12 cellular contexts compared by ENCODE assay signal in genomic region chr19:40825460-40826095, GRCh38. TPM values are rescaled to one million over a fixed set of nuclear protein-coding genes. Genes with fewer than 3 reads are reported as not detected.
DNase-seq lines count a peak whose midpoint lies in the region; ATAC-seq, FAIRE-seq and TF ChIP-seq lines count a peak whose summit lies in the region.
"Not testable (repeated sequence)": the region's sequence is repeated elsewhere in the genome, so short reads cannot be mapped to it uniquely, and the experiment has no call there.
"Had no signal": no experiment of that assay in that cellular context is flagged by ENCODE, and none has a peak within 500 bp of the region (broad histone marks: within the 10 kb centered on the region; RNA-seq: fewer than 3 reads in every experiment).

No MANE protein-coding gene starts in this region.

- POLR2A ChIA-PET in CD8-positive, alpha-beta memory T cell (lab: Charles Lee); T-cell (lab: Charles Lee); HepG2 (lab: Yijun Ruan, JAX): not testable (repeated sequence)

- DNase-seq in CD8-positive, alpha-beta memory T cell; T-cell; activated naive CD4-positive, alpha-beta T cell treated with anti-CD3 and anti-CD28 coated beads, Interleukin-2, amount 10 ng/mL, durations not matched to agents 7 days and 5 days; effector memory CD8-positive, alpha-beta T cell; HepG2 (ENCODE audit: low spot score): not testable (repeated sequence)
- peak; percentile 23 for DNase-seq in ureter (ENCODE audit: low spot score)

- not testable (repeated sequence) for H3K9me3 ChIP-seq in CD8-positive, alpha-beta memory T cell (ENCODE audit: low read length); HepG2 (ENCODE audit: low read length)

- H3K27me3 Mint-ChIP-seq in CD8-positive, alpha-beta memory T cell; T-cell; activated naive CD4-positive, alpha-beta T cell treated with anti-CD3 and anti-CD28 coated beads, Interleukin-2, amount 10 ng/mL, durations not matched to agents 7 days and 5 days; effector memory CD8-positive, alpha-beta T cell; nephron (ENCODE audit: low read depth): not testable (repeated sequence)

- TF ChIP-seq RAD21 in HepG2 (CRISPR knock-in tag; IDR thresholded peaks at IDR 0.05), result not testable (repeated sequence)

- not testable (repeated sequence) for H3K79me2 ChIP-seq in HepG2 (ENCODE audit: insufficient read depth, low read length)

- not testable (repeated sequence) for H3K9ac ChIP-seq in HepG2 (ENCODE audit: insufficient read depth, low read depth, low read length)

- BruUV-seq in HepG2 (replicated peaks; lab: Mats Ljungman, UMichigan), result not testable (repeated sequence)

- ATAC-seq in T-cell (replicated peaks in 1 of 4); effector memory CD8-positive, alpha-beta T cell (replicated peaks); HepG2: not testable (repeated sequence)

- in situ Hi-C loops in HepG2 (cut with HindIII; ENCODE audit: extremely low pct_ligation_motif_present, low pct_unique_long_range_greater_than_20kb), result not testable (repeated sequence)

- not testable (repeated sequence) for H3K4me3 ChIP-seq in CD8-positive, alpha-beta memory T cell (ENCODE audit: low read length); HepG2 (replicated peaks in 1 of 3; ENCODE audit: insufficient read depth in 1 of 3, low read depth in 2 of 3, low read length in 3 of 3)

- H2AFZ ChIP-seq in HepG2 (ENCODE audit: low read length), result not testable (repeated sequence)

- H3K36me3 Mint-ChIP-seq in CD8-positive, alpha-beta memory T cell, result peaks cover 5 to 13% (median 7%) of the 10 kb centered on the region in 3 donors
- H3K36me3 Mint-ChIP-seq in T-cell, result peaks cover 22% of the 10 kb centered on the region
- H3K36me3 Mint-ChIP-seq in activated naive CD4-positive, alpha-beta T cell treated with anti-CD3 and anti-CD28 coated beads, Interleukin-2, amount 10 ng/mL, durations not matched to agents 7 days and 5 days, result peaks cover 19% of the 10 kb centered on the region
- H3K36me3 Mint-ChIP-seq in effector memory CD8-positive, alpha-beta T cell (ENCODE audit: insufficient read depth), result peaks cover 12% of the 10 kb centered on the region
- H3K36me3 Mint-ChIP-seq in nephron (ENCODE audit: low read depth), result peaks cover 18% of the 10 kb centered on the region

- CTCF ChIA-PET in CD8-positive, alpha-beta memory T cell (lab: Charles Lee), result interaction anchor here (2.0 kb wide), 1 partner anchor 163 kb away, joined by 10 read pairs; no protein-coding TSS in a partner anchor
- CTCF ChIA-PET in T-cell (lab: Charles Lee), result interaction anchor here in 1 of 2 donors (0.6 kb wide), 1 partner anchor 12 kb away, joined by 5 read pairs; no protein-coding TSS in a partner anchor
- CTCF ChIA-PET in activated naive CD4-positive, alpha-beta T cell treated with anti-CD3 and anti-CD28 coated beads, Interleukin-2, amount 10 ng/mL, durations not matched to agents 7 days and 5 days (lab: Charles Lee), result interaction anchor here (0.6 kb wide), 1 partner anchor 191 kb away, joined by 3 read pairs; no protein-coding TSS in a partner anchor
- CTCF ChIA-PET in HepG2 (lab: Yijun Ruan, JAX; ENCODE audit: low intra/inter-chr PET ratio, low total read pairs), result not testable (repeated sequence)

- not testable (repeated sequence) for H3K36me3 ChIP-seq in CD8-positive, alpha-beta memory T cell (ENCODE audit: insufficient read depth, low read length); HepG2 (replicated peaks in 1 of 2; ENCODE audit: control insufficient read depth in 1 of 2, insufficient read depth in 2 of 2, low read length in 2 of 2)

- H3K9me3 Mint-ChIP-seq in CD8-positive, alpha-beta memory T cell; T-cell; activated naive CD4-positive, alpha-beta T cell treated with anti-CD3 and anti-CD28 coated beads, Interleukin-2, amount 10 ng/mL, durations not matched to agents 7 days and 5 days; effector memory CD8-positive, alpha-beta T cell; nephron: not testable (repeated sequence)

- not testable (repeated sequence) for TF ChIP-seq EP300 in HepG2 (IDR thresholded peaks at IDR 0.05; ENCODE audit: low read depth in 2 of 2, low read length in 2 of 2); HepG2 (CRISPR knock-in tag; IDR thresholded peaks at IDR 0.05; ENCODE audit: borderline replicate concordance)

- peak overlapping the region in 7 of 8 donors; percentile 32 to 95 (median 86) for H3K27ac Mint-ChIP-seq in CD8-positive, alpha-beta memory T cell
- H3K27ac Mint-ChIP-seq in T-cell (peak overlapping the region; percentile 52), nephron (peak overlapping the region in 2 of 3 experiments; percentile 30 to 86)
- peak overlapping the region; percentile 61 for H3K27ac Mint-ChIP-seq in activated naive CD4-positive, alpha-beta T cell treated with anti-CD3 and anti-CD28 coated beads, Interleukin-2, amount 10 ng/mL, durations not matched to agents 7 days and 5 days
- peak overlapping the region; percentile 93 to 95 for H3K27ac Mint-ChIP-seq in effector memory CD8-positive, alpha-beta T cell

- TF ChIP-seq CTCF in HepG2 (CRISPR knock-in tag; IDR thresholded peaks at IDR 0.05); nephron (IDR thresholded peaks at IDR 0.05; ENCODE audit: unreplicated experiment in 3 of 3): not testable (repeated sequence)

- not testable (repeated sequence) for H4K20me1 ChIP-seq in HepG2 (ENCODE audit: insufficient read depth, low read length)

- peak; percentile 61 for FAIRE-seq in HepG2 (lab: Jason Lieb, UNC)

- not testable (repeated sequence) for TF ChIP-seq POLR2A in HepG2 (IDR thresholded peaks at IDR 0.05; ENCODE audit: insufficient read depth in 1 of 2, low read depth in 2 of 2, low read length in 2 of 2)

- intact Hi-C loops in HepG2 (cut with micrococcal nuclease; ENCODE audit: unreplicated experiment), result not testable (repeated sequence)

- WGBS in HepG2 (ENCODE audit: low lambda C conversion rate), result no CpG with 5 or more reads among the region's 6 CpGs

- H3K4me2 ChIP-seq in HepG2 (ENCODE audit: low read depth, low read length), result not testable (repeated sequence)

- H3K4me3 Mint-ChIP-seq in CD8-positive, alpha-beta memory T cell, result peak overlapping the region in 5 of 7 donors; percentile 19 to 61 (median 45)
- H3K4me3 Mint-ChIP-seq in T-cell; activated naive CD4-positive, alpha-beta T cell treated with anti-CD3 and anti-CD28 coated beads, Interleukin-2, amount 10 ng/mL, durations not matched to agents 7 days and 5 days; nephron: not testable (repeated sequence)
- H3K4me3 Mint-ChIP-seq in effector memory CD8-positive, alpha-beta T cell, result peak overlapping the region in 1 of 2 donors; percentile 43

- H3K27me3 ChIP-seq in CD8-positive, alpha-beta memory T cell (ENCODE audit: insufficient read depth, low read length, poor library complexity, severe bottlenecking); HepG2 (ENCODE audit: control insufficient read depth in 1 of 2, insufficient read depth in 2 of 2, low read length in 2 of 2): not testable (repeated sequence)

- peaks cover 18% of the 10 kb centered on the region for H3K4me1 ChIP-seq in CD8-positive, alpha-beta memory T cell (ENCODE audit: insufficient read depth, low read length)
- peaks cover 28% of the 10 kb centered on the region for H3K4me1 ChIP-seq in HepG2 (ENCODE audit: insufficient read depth, low read length)

- H3K27ac ChIP-seq in CD8-positive, alpha-beta memory T cell (ENCODE audit: low read depth, low read length); HepG2 (ENCODE audit: extremely low read length, insufficient read depth, low read length): not testable (repeated sequence)

- peaks cover 24 to 46% (median 33%) of the 10 kb centered on the region in 3 donors for H3K4me1 Mint-ChIP-seq in CD8-positive, alpha-beta memory T cell
- H3K4me1 Mint-ChIP-seq in T-cell, result peaks cover 25 to 43% (median 29%) of the 10 kb centered on the region in 3 donors
- peaks cover 29% of the 10 kb centered on the region for H3K4me1 Mint-ChIP-seq in activated naive CD4-positive, alpha-beta T cell treated with anti-CD3 and anti-CD28 coated beads, Interleukin-2, amount 10 ng/mL, durations not matched to agents 7 days and 5 days
- H3K4me1 Mint-ChIP-seq in effector memory CD8-positive, alpha-beta T cell (ENCODE audit: low read depth in 2 of 2), result peaks cover 30 to 40% of the 10 kb centered on the region in 2 donors
- H3K4me1 Mint-ChIP-seq in nephron, result peaks cover 15% of the 10 kb centered on the region

RNA-seq across cellular contexts. Expression of gene CYP2A6, which starts 24.7 kb away (rescaled TPM):
- not detected for total RNA-seq in CD8-positive, alpha-beta memory T cell
- not detected for polyA plus RNA-seq in CD8-positive, alpha-beta memory T cell
- total RNA-seq in T-cell (1 to 10 TPM in 1 of 5 donors, under 1 TPM in 2, not detected in 2; 0.59 to 1.1 (median 0.66) TPM), HepG2 (2016; rRNA removed; fragmentation: Illumina TruSeq; extraction: Trizol) (not detected in 2 replicates), ureter (not detected)
- not detected in 2 replicates for total RNA-seq in HepG2 (2016; cell fraction: cytosol; rRNA removed; fragmentation: Illumina TruSeq; extraction: Trizol; ENCODE audit: low read depth)
- total RNA-seq in HepG2 (2016; cell fraction: insoluble cytoplasmic fraction; rRNA removed; fragmentation: Illumina TruSeq; extraction: Trizol), result not detected in 2 replicates
- total RNA-seq in HepG2 (2016; cell fraction: membrane; rRNA removed; fragmentation: Illumina TruSeq; extraction: Trizol), result not detected in 2 replicates
- not detected in 2 replicates for total RNA-seq in HepG2 (2016; cell fraction: nucleus; rRNA removed; fragmentation: Illumina TruSeq; extraction: Trizol)
- polyA plus RNA-seq in HepG2 (2011; rRNA removed), result not detected in 2 replicates
- not detected in 2 replicates for polyA plus RNA-seq in HepG2 (2011; cell fraction: cytosol; rRNA removed)
- not detected in 2 replicates for polyA plus RNA-seq in HepG2 (2011; cell fraction: nucleus; rRNA removed)
- polyA plus RNA-seq in HepG2 (2012), result not detected in 2 replicates
- polyA plus RNA-seq in HepG2 (2016; cell fraction: cytosol; fragmentation: Illumina TruSeq; extraction: Trizol; ENCODE audit: low read depth), result not detected in 2 replicates
- polyA plus RNA-seq in HepG2 (2016; cell fraction: insoluble cytoplasmic fraction; fragmentation: Illumina TruSeq; extraction: Trizol; ENCODE audit: low read depth), result not detected in 2 replicates
- not detected in 2 replicates for polyA plus RNA-seq in HepG2 (2016; cell fraction: membrane; fragmentation: Illumina TruSeq; extraction: Trizol; ENCODE audit: low read depth)
- polyA plus RNA-seq in HepG2 (2016; cell fraction: nucleus; fragmentation: Illumina TruSeq; extraction: Trizol; ENCODE audit: insufficient read depth, low read depth), result not detected in 2 replicates
- polyA minus RNA-seq in HepG2 (2011; rRNA and poly(A)+ RNA removed; ENCODE audit: low replicate concordance), result 0.21 TPM in 1 of 2 replicates, not detected in the other
- polyA minus RNA-seq in HepG2 (2011; cell fraction: cytosol; rRNA and poly(A)+ RNA removed), result not detected in 2 replicates
- polyA minus RNA-seq in HepG2 (2011; cell fraction: nucleus; rRNA and poly(A)+ RNA removed), result not detected in 2 replicates
- total RNA-seq: A673, H4, M059J, SJSA1 had no signal

RNA-seq across cellular contexts. Expression of gene EGLN2, which starts 26.6 kb away (rescaled TPM):
- 100 to 1,000 TPM; 101 to 103 TPM for total RNA-seq in CD8-positive, alpha-beta memory T cell
- 174 TPM for polyA plus RNA-seq in CD8-positive, alpha-beta memory T cell
- total RNA-seq in T-cell, result 100 to 1,000 TPM; 150 to 234 (median 224) TPM
- total RNA-seq in HepG2 (2016; rRNA removed; fragmentation: Illumina TruSeq; extraction: Trizol), result 32.4 and 40.8 TPM in 2 replicates
- total RNA-seq in HepG2 (2016; cell fraction: cytosol; rRNA removed; fragmentation: Illumina TruSeq; extraction: Trizol; ENCODE audit: low read depth), result 19.0 and 19.4 TPM in 2 replicates
- total RNA-seq in HepG2 (2016; cell fraction: insoluble cytoplasmic fraction; rRNA removed; fragmentation: Illumina TruSeq; extraction: Trizol), result 37.6 and 41.3 TPM in 2 replicates
- 39.4 and 40.9 TPM in 2 replicates for total RNA-seq in HepG2 (2016; cell fraction: membrane; rRNA removed; fragmentation: Illumina TruSeq; extraction: Trizol)
- total RNA-seq in HepG2 (2016; cell fraction: nucleus; rRNA removed; fragmentation: Illumina TruSeq; extraction: Trizol), result 27.3 and 29.2 TPM in 2 replicates
- polyA plus RNA-seq in HepG2 (2011; rRNA removed), result 16.5 and 25.4 TPM in 2 replicates
- polyA plus RNA-seq in HepG2 (2011; cell fraction: cytosol; rRNA removed), result 16.4 and 23.8 TPM in 2 replicates
- 38.7 and 44.6 TPM in 2 replicates for polyA plus RNA-seq in HepG2 (2011; cell fraction: nucleus; rRNA removed)
- 14.0 and 22.0 TPM in 2 replicates for polyA plus RNA-seq in HepG2 (2012)
- polyA plus RNA-seq in HepG2 (2016; cell fraction: cytosol; fragmentation: Illumina TruSeq; extraction: Trizol; ENCODE audit: low read depth), result 13.6 and 14.2 TPM in 2 replicates
- 31.3 and 33.0 TPM in 2 replicates for polyA plus RNA-seq in HepG2 (2016; cell fraction: insoluble cytoplasmic fraction; fragmentation: Illumina TruSeq; extraction: Trizol; ENCODE audit: low read depth)
- polyA plus RNA-seq in HepG2 (2016; cell fraction: membrane; fragmentation: Illumina TruSeq; extraction: Trizol; ENCODE audit: low read depth), result 24.9 and 27.6 TPM in 2 replicates
- polyA plus RNA-seq in HepG2 (2016; cell fraction: nucleus; fragmentation: Illumina TruSeq; extraction: Trizol; ENCODE audit: insufficient read depth, low read depth), result 40.6 and 43.6 TPM in 2 replicates
- 38.0 and 66.8 TPM in 2 replicates for polyA minus RNA-seq in HepG2 (2011; rRNA and poly(A)+ RNA removed; ENCODE audit: low replicate concordance)
- 9.9 and 12.8 TPM in 2 replicates for polyA minus RNA-seq in HepG2 (2011; cell fraction: cytosol; rRNA and poly(A)+ RNA removed)
- 16.5 and 19.2 TPM in 2 replicates for polyA minus RNA-seq in HepG2 (2011; cell fraction: nucleus; rRNA and poly(A)+ RNA removed)
- 79.3 TPM for total RNA-seq in ureter

RNA-seq across cellular contexts. Expression of gene RAB4B, which starts 47.5 kb away (rescaled TPM):
- 10 to 100 TPM; 24.2 to 27.2 TPM for total RNA-seq in CD8-positive, alpha-beta memory T cell
- polyA plus RNA-seq in CD8-positive, alpha-beta memory T cell, result 95.2 TPM
- total RNA-seq in T-cell (10 to 100 TPM; 42.4 to 77.9 (median 63.2) TPM), HepG2 (2016; rRNA removed; fragmentation: Illumina TruSeq; extraction: Trizol) (2.2 and 3.3 TPM in 2 replicates), ureter (45.3 TPM)
- 1.3 and 2.3 TPM in 2 replicates for total RNA-seq in HepG2 (2016; cell fraction: cytosol; rRNA removed; fragmentation: Illumina TruSeq; extraction: Trizol; ENCODE audit: low read depth)
- total RNA-seq in HepG2 (2016; cell fraction: insoluble cytoplasmic fraction; rRNA removed; fragmentation: Illumina TruSeq; extraction: Trizol), result 2.1 and 3.5 TPM in 2 replicates
- 2.2 and 2.4 TPM in 2 replicates for total RNA-seq in HepG2 (2016; cell fraction: membrane; rRNA removed; fragmentation: Illumina TruSeq; extraction: Trizol)
- 3.3 and 4.5 TPM in 2 replicates for total RNA-seq in HepG2 (2016; cell fraction: nucleus; rRNA removed; fragmentation: Illumina TruSeq; extraction: Trizol)
- polyA plus RNA-seq in HepG2 (2011; rRNA removed), result 5.4 and 6.1 TPM in 2 replicates
- 8.5 and 11.8 TPM in 2 replicates for polyA plus RNA-seq in HepG2 (2011; cell fraction: cytosol; rRNA removed)
- 11.9 and 12.0 TPM in 2 replicates for polyA plus RNA-seq in HepG2 (2011; cell fraction: nucleus; rRNA removed)
- 4.2 and 5.6 TPM in 2 replicates for polyA plus RNA-seq in HepG2 (2012)
- polyA plus RNA-seq in HepG2 (2016; cell fraction: cytosol; fragmentation: Illumina TruSeq; extraction: Trizol; ENCODE audit: low read depth), result 3.1 and 4.5 TPM in 2 replicates
- polyA plus RNA-seq in HepG2 (2016; cell fraction: insoluble cytoplasmic fraction; fragmentation: Illumina TruSeq; extraction: Trizol; ENCODE audit: low read depth), result 3.4 and 4.4 TPM in 2 replicates
- 3.8 and 3.9 TPM in 2 replicates for polyA plus RNA-seq in HepG2 (2016; cell fraction: membrane; fragmentation: Illumina TruSeq; extraction: Trizol; ENCODE audit: low read depth)
- 13.8 and 16.0 TPM in 2 replicates for polyA plus RNA-seq in HepG2 (2016; cell fraction: nucleus; fragmentation: Illumina TruSeq; extraction: Trizol; ENCODE audit: insufficient read depth, low read depth)
- 2.7 and 3.9 TPM in 2 replicates for polyA minus RNA-seq in HepG2 (2011; rRNA and poly(A)+ RNA removed; ENCODE audit: low replicate concordance)
- polyA minus RNA-seq in HepG2 (2011; cell fraction: cytosol; rRNA and poly(A)+ RNA removed), result 1.9 and 3.3 TPM in 2 replicates
- 1.9 and 2.2 TPM in 2 replicates for polyA minus RNA-seq in HepG2 (2011; cell fraction: nucleus; rRNA and poly(A)+ RNA removed)

RNA-seq across cellular contexts. Expression of gene MIA, which starts 50.3 kb away (rescaled TPM):
- 1 to 10 TPM in 1 of 2 experiments, under 1 TPM in 1; 0.89 to 1.1 TPM for total RNA-seq in CD8-positive, alpha-beta memory T cell
- not detected for polyA plus RNA-seq in CD8-positive, alpha-beta memory T cell
- total RNA-seq in T-cell, result 1 to 10 TPM in 4 of 5 donors, not detected in 1; 1.5 to 5.2 (median 4.1) TPM
- total RNA-seq in HepG2 (2016; rRNA removed; fragmentation: Illumina TruSeq; extraction: Trizol), result not detected in 2 replicates
- total RNA-seq in HepG2 (2016; cell fraction: cytosol; rRNA removed; fragmentation: Illumina TruSeq; extraction: Trizol; ENCODE audit: low read depth), result not detected in 2 replicates
- not detected in 2 replicates for total RNA-seq in HepG2 (2016; cell fraction: insoluble cytoplasmic fraction; rRNA removed; fragmentation: Illumina TruSeq; extraction: Trizol)
- not detected in 2 replicates for total RNA-seq in HepG2 (2016; cell fraction: membrane; rRNA removed; fragmentation: Illumina TruSeq; extraction: Trizol)
- not detected in 2 replicates for total RNA-seq in HepG2 (2016; cell fraction: nucleus; rRNA removed; fragmentation: Illumina TruSeq; extraction: Trizol)
- 0.61 and 2.5 TPM in 2 replicates for polyA plus RNA-seq in HepG2 (2011; rRNA removed)
- polyA plus RNA-seq in HepG2 (2011; cell fraction: cytosol; rRNA removed), result 0.25 TPM in 1 of 2 replicates, not detected in the other
- 1.1 and 5.8 TPM in 2 replicates for polyA plus RNA-seq in HepG2 (2011; cell fraction: nucleus; rRNA removed)
- polyA plus RNA-seq in HepG2 (2012), result 1.5 and 1.6 TPM in 2 replicates
- not detected in 2 replicates for polyA plus RNA-seq in HepG2 (2016; cell fraction: cytosol; fragmentation: Illumina TruSeq; extraction: Trizol; ENCODE audit: low read depth)
- polyA plus RNA-seq in HepG2 (2016; cell fraction: insoluble cytoplasmic fraction; fragmentation: Illumina TruSeq; extraction: Trizol; ENCODE audit: low read depth), result not detected in 2 replicates
- not detected in 2 replicates for polyA plus RNA-seq in HepG2 (2016; cell fraction: membrane; fragmentation: Illumina TruSeq; extraction: Trizol; ENCODE audit: low read depth)
- polyA plus RNA-seq in HepG2 (2016; cell fraction: nucleus; fragmentation: Illumina TruSeq; extraction: Trizol; ENCODE audit: insufficient read depth, low read depth), result not detected in 2 replicates
- 1.6 TPM in 1 of 2 replicates, not detected in the other for polyA minus RNA-seq in HepG2 (2011; rRNA and poly(A)+ RNA removed; ENCODE audit: low replicate concordance)
- not detected in 2 replicates for polyA minus RNA-seq in HepG2 (2011; cell fraction: cytosol; rRNA and poly(A)+ RNA removed)
- 1.7 and 4.5 TPM in 2 replicates for polyA minus RNA-seq in HepG2 (2011; cell fraction: nucleus; rRNA and poly(A)+ RNA removed)
- not detected for total RNA-seq in ureter
- total RNA-seq: M059J, Right ventricle myocardium superior, SJSA1 had no signal

RNA-seq across cellular contexts. Expression of gene CYP2A7, which starts 56.5 kb away (rescaled TPM):
- total RNA-seq in CD8-positive, alpha-beta memory T cell, result not detected
- polyA plus RNA-seq in CD8-positive, alpha-beta memory T cell, result not detected
- total RNA-seq in T-cell (not detected), HepG2 (2016; rRNA removed; fragmentation: Illumina TruSeq; extraction: Trizol) (not detected in 2 replicates), ureter (not detected)
- total RNA-seq in HepG2 (2016; cell fraction: cytosol; rRNA removed; fragmentation: Illumina TruSeq; extraction: Trizol; ENCODE audit: low read depth), result not detected in 2 replicates
- total RNA-seq in HepG2 (2016; cell fraction: insoluble cytoplasmic fraction; rRNA removed; fragmentation: Illumina TruSeq; extraction: Trizol), result not detected in 2 replicates
- total RNA-seq in HepG2 (2016; cell fraction: membrane; rRNA removed; fragmentation: Illumina TruSeq; extraction: Trizol), result not detected in 2 replicates
- not detected in 2 replicates for total RNA-seq in HepG2 (2016; cell fraction: nucleus; rRNA removed; fragmentation: Illumina TruSeq; extraction: Trizol)
- not detected in 2 replicates for polyA plus RNA-seq in HepG2 (2011; rRNA removed)
- not detected in 2 replicates for polyA plus RNA-seq in HepG2 (2011; cell fraction: cytosol; rRNA removed)
- not detected in 2 replicates for polyA plus RNA-seq in HepG2 (2011; cell fraction: nucleus; rRNA removed)
- not detected in 2 replicates for polyA plus RNA-seq in HepG2 (2012)
- polyA plus RNA-seq in HepG2 (2016; cell fraction: cytosol; fragmentation: Illumina TruSeq; extraction: Trizol; ENCODE audit: low read depth), result not detected in 2 replicates
- not detected in 2 replicates for polyA plus RNA-seq in HepG2 (2016; cell fraction: insoluble cytoplasmic fraction; fragmentation: Illumina TruSeq; extraction: Trizol; ENCODE audit: low read depth)
- not detected in 2 replicates for polyA plus RNA-seq in HepG2 (2016; cell fraction: membrane; fragmentation: Illumina TruSeq; extraction: Trizol; ENCODE audit: low read depth)
- not detected in 2 replicates for polyA plus RNA-seq in HepG2 (2016; cell fraction: nucleus; fragmentation: Illumina TruSeq; extraction: Trizol; ENCODE audit: insufficient read depth, low read depth)
- polyA minus RNA-seq in HepG2 (2011; rRNA and poly(A)+ RNA removed; ENCODE audit: low replicate concordance), result not detected in 2 replicates
- polyA minus RNA-seq in HepG2 (2011; cell fraction: cytosol; rRNA and poly(A)+ RNA removed), result not detected in 2 replicates
- polyA minus RNA-seq in HepG2 (2011; cell fraction: nucleus; rRNA and poly(A)+ RNA removed), result not detected in 2 replicates
- total RNA-seq: A673, H4, M059J, Right ventricle myocardium superior, SJSA1 had no signal
